In the genomic region with DNA sequence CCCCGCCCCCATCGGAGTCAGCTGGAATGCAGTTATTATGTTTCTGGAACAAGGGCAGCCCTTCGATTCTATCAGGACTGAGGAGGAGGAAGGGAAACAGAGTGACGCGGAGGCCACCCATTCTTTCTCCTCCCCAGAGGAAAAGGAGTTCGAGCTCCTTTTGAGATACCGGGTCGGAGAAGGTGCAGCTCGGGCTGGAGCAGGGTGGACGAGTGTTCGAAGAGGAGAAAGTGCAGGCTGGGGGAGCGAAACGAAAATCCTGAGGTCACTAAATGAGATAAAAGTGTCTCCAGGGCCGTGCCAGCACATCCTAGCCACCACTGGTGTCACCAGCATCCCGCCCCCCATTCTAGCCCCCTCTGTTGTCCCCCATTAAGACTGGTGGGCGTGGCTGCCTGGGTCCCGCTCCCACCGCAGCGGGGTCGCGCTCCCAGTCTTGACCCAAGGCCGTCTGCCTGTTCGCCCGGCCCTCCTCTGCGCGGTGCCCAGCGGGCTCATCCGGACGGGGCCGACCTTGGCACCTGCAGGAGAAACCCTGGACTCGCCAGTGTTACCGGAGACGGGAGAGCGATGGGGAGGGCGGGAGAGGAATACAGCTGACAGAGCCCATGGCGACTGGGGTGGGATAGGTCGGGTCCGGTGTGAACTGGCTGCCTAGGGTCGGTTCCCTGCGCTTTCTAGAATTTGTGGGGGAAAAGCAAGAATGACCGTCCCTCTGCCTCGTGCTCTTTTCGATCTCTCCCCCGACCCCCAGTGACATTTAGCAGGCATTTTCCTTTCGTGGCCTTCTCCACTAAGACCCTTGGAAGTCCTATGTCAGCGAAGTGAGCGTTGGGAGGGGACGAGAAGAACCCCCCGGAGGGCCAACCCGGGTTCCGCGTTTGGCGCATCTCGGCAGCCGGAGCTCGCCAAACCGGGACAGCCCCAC, we compare ENCODE assay signal across 26 cellular contexts. TPM values are rescaled to one million over a fixed set of nuclear protein-coding genes. Genes with fewer than 3 reads are reported as not detected.
DNase-seq lines count a peak whose midpoint lies in the region; ATAC-seq and TF ChIP-seq lines count a peak whose summit lies in the region.
"Had no signal": no experiment of that assay in that cellular context is flagged by ENCODE, and none has a peak within 500 bp of the region (broad histone marks: within the 10 kb centered on the region; RNA-seq: fewer than 3 reads in every experiment).

No MANE protein-coding gene starts in this region.

- peak; percentile 71 for DNase-seq in DMS53 (lab: John Stamatoyannopoulos, UW)
- no peak for DNase-seq in DMS53 treated with DMSO at 0.1 percent for 48 hours (lab: John Stamatoyannopoulos, UW; ENCODE audit: unreplicated experiment)
- DNase-seq in coronary artery (ENCODE audit: low spot score), result no peak
- DNase-seq in lower lobe of right lung, result peak; percentile 69
- no peak for DNase-seq in type B pancreatic cell (ENCODE audit: extremely low spot score, unreplicated experiment)
- DNase-seq in effector memory CD8-positive, alpha-beta T cell, result no peak
- no peak for DNase-seq in stimulated activated CD4-positive, alpha-beta T cell treated with anti-CD3 and anti-CD28 coated beads, Interleukin-4, amount 100 ng/mL, for 4 hours
- DNase-seq: 8988T; activated CD4-positive, alpha-beta T cell treated with anti-CD3 and anti-CD28 coated beads for 1 hour; activated gamma-delta T cell; amniotic stem cell; DMS79 treated with DMSO at 0.1 percent for 48 hours; effector CD8-positive, alpha-beta T cell; hypothalamus; left ventricle myocardium inferior; MG63; NCI-H524; SJCRH30; T-helper 9 cell had no signal

- no peaks in the 10 kb centered on the region for H3K36me3 Mint-ChIP-seq in type B pancreatic cell
- H3K36me3 Mint-ChIP-seq in effector memory CD8-positive, alpha-beta T cell (ENCODE audit: insufficient read depth), result no peaks in the 10 kb centered on the region

- H3K4me3 Mint-ChIP-seq in type B pancreatic cell, result peak overlapping the region; percentile 78
- H3K4me3 Mint-ChIP-seq in effector memory CD8-positive, alpha-beta T cell, result no peak overlapping the region
- H3K4me3 Mint-ChIP-seq: central memory CD8-positive, alpha-beta T cell had no signal

- no peak for TF ChIP-seq CTCF in coronary artery (IDR thresholded peaks at IDR 0.05)
- no peak for TF ChIP-seq CTCF in lower lobe of right lung (IDR thresholded peaks at IDR 0.05)
- TF ChIP-seq CTCF in type B pancreatic cell (conservative IDR thresholded peaks at IDR 0.05), result no peak

- peaks cover 17% of the 10 kb centered on the region for H3K4me1 Mint-ChIP-seq in type B pancreatic cell (ENCODE audit: unreplicated experiment)
- H3K4me1 Mint-ChIP-seq in effector memory CD8-positive, alpha-beta T cell (ENCODE audit: low read depth in 2 of 2), result no peaks in the 10 kb centered on the region
- H3K4me1 Mint-ChIP-seq: central memory CD8-positive, alpha-beta T cell had no signal

- H3K27ac ChIP-seq in coronary artery (no peak overlapping the region), lower lobe of right lung (peak overlapping the region; percentile 88)
- H3K27ac ChIP-seq: C4-2B, left ventricle myocardium inferior, SJCRH30, tibial nerve had no signal

- intact Hi-C loops in lower lobe of right lung (cut with DNase I), result no loop called here

- no peaks in the 10 kb centered on the region for H3K36me3 ChIP-seq in lower lobe of right lung
- H3K36me3 ChIP-seq: left ventricle myocardium inferior, MG63, SJCRH30, tibial nerve had no signal

- H3K9me3 ChIP-seq in lower lobe of right lung, result no peaks in the 10 kb centered on the region
- H3K9me3 ChIP-seq: left ventricle myocardium inferior, MG63, SJCRH30, tibial nerve had no signal

- peaks cover 59% of the 10 kb centered on the region for H3K27me3 ChIP-seq in lower lobe of right lung (ENCODE audit: low read depth)
- H3K27me3 ChIP-seq: SJCRH30 had no signal

- H3K27me3 Mint-ChIP-seq in type B pancreatic cell, result peaks cover 98% of the 10 kb centered on the region
- peaks cover 40 to 68% of the 10 kb centered on the region in 2 donors for H3K27me3 Mint-ChIP-seq in effector memory CD8-positive, alpha-beta T cell

- H3K4me1 ChIP-seq in lower lobe of right lung, result no peaks in the 10 kb centered on the region
- H3K4me1 ChIP-seq: SJCRH30 had no signal

- no peaks in the 10 kb centered on the region for H3K9me3 Mint-ChIP-seq in type B pancreatic cell
- peaks cover 6 to 12% of the 10 kb centered on the region in 2 donors for H3K9me3 Mint-ChIP-seq in effector memory CD8-positive, alpha-beta T cell
- H3K9me3 Mint-ChIP-seq: central memory CD8-positive, alpha-beta T cell had no signal

- peak; percentile 84 to 85 for ATAC-seq in lower lobe of right lung
- ATAC-seq in effector memory CD8-positive, alpha-beta T cell (replicated peaks), result no peak
- no peak for ATAC-seq in HG03025 (IDR thresholded peaks at IDR 0.05; ENCODE audit: low FRiP score, unreplicated experiment)
- ATAC-seq: HCT116 had no signal

- H3K4me3 ChIP-seq in coronary artery (peak overlapping the region; percentile 25), lower lobe of right lung (peak overlapping the region; percentile 36)
- H3K4me3 ChIP-seq: left ventricle myocardium inferior, MG63, SJCRH30, smooth muscle cell, tibial nerve had no signal

- peak overlapping the region; percentile 55 for H3K27ac Mint-ChIP-seq in type B pancreatic cell
- H3K27ac Mint-ChIP-seq in effector memory CD8-positive, alpha-beta T cell, result no peak overlapping the region

RNA-seq across cellular contexts. Expression of a gene that starts 16.2 kb away (rescaled TPM):
- total RNA-seq in lower lobe of right lung, result 23.5 TPM
- total RNA-seq in type B pancreatic cell (ENCODE audit: low replicate concordance), result 17.5 and 21.2 TPM in 2 replicates
- total RNA-seq: left ventricle myocardium inferior, myocyte, smooth muscle cell had no signal

Comparison
In these comparisons a context has a peak if more than half of its experiments do, and no peak if none do; other contexts are left out.
1. DNase-seq: peak in DMS53 (single experiment) and lower lobe of right lung (single experiment); none in DMS53 treated with DMSO at 0.1 percent for 48 hours (single experiment), coronary artery (single experiment), type B pancreatic cell (single experiment), effector memory CD8-positive, alpha-beta T cell (0 of 3) and stimulated activated CD4-positive, alpha-beta T cell treated with anti-CD3 and anti-CD28 coated beads, Interleukin-4, amount 100 ng/mL, for 4 hours (0 of 2).
2. ATAC-seq: peak in lower lobe of right lung (2 of 2); none in effector memory CD8-positive, alpha-beta T cell (single experiment) and HG03025 (single experiment).